1 cellular context compared by ENCODE assay signal in genomic region chr17:49498037-49498615, GRCh38.
TF ChIP-seq lines count a peak whose summit lies in the region.

No MANE protein-coding gene starts in this region.

TF ChIP-seq in SK-N-SH treated with all-trans-retinoic acid at 6 μM for 48 hours, 23 proteins besides CTCF, POLR2A, EP300 and RAD21 (continued from another document):
- TF ChIP-seq GLIS3 (CRISPR knock-in tag; IDR thresholded peaks at IDR 0.05) (no peak), ZNF565 (CRISPR knock-in tag; conservative IDR thresholded peaks at IDR 0.05; ENCODE audit: low read depth) (no peak), ZNF70 (CRISPR knock-in tag; IDR thresholded peaks at IDR 0.05) (no peak), TCF4 (CRISPR knock-in tag; IDR thresholded peaks at IDR 0.05; ENCODE audit: borderline replicate concordance) (no peak), CREB5 (CRISPR knock-in tag; IDR thresholded peaks at IDR 0.05; ENCODE audit: low read depth) (no peak), OSR1 (CRISPR knock-in tag; IDR thresholded peaks at IDR 0.05) (no peak), CSDC2 (CRISPR knock-in tag; IDR thresholded peaks at IDR 0.05) (no peak), ARNTL (CRISPR knock-in tag; IDR thresholded peaks at IDR 0.05; ENCODE audit: borderline replicate concordance, low read depth) (no peak), BACH2 (CRISPR knock-in tag; IDR thresholded peaks at IDR 0.05; ENCODE audit: borderline replicate concordance) (no peak)
- TF ChIP-seq, protein P1, sequence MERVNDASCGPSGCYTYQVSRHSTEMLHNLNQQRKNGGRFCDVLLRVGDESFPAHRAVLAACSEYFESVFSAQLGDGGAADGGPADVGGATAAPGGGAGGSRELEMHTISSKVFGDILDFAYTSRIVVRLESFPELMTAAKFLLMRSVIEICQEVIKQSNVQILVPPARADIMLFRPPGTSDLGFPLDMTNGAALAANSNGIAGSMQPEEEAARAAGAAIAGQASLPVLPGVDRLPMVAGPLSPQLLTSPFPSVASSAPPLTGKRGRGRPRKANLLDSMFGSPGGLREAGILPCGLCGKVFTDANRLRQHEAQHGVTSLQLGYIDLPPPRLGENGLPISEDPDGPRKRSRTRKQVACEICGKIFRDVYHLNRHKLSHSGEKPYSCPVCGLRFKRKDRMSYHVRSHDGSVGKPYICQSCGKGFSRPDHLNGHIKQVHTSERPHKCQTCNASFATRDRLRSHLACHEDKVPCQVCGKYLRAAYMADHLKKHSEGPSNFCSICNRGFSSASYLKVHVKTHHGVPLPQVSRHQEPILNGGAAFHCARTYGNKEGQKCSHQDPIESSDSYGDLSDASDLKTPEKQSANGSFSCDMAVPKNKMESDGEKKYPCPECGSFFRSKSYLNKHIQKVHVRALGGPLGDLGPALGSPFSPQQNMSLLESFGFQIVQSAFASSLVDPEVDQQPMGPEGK (CRISPR knock-in tag; IDR thresholded peaks at IDR 0.05; ENCODE audit: borderline replicate concordance): no peak
- TF ChIP-seq, protein P2, sequence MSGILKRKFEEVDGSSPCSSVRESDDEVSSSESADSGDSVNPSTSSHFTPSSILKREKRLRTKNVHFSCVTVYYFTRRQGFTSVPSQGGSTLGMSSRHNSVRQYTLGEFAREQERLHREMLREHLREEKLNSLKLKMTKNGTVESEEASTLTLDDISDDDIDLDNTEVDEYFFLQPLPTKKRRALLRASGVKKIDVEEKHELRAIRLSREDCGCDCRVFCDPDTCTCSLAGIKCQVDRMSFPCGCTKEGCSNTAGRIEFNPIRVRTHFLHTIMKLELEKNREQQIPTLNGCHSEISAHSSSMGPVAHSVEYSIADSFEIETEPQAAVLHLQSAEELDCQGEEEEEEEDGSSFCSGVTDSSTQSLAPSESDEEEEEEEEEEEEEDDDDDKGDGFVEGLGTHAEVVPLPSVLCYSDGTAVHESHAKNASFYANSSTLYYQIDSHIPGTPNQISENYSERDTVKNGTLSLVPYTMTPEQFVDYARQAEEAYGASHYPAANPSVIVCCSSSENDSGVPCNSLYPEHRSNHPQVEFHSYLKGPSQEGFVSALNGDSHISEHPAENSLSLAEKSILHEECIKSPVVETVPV (CRISPR knock-in tag; IDR thresholded peaks at IDR 0.05): no peak
